ENCODE assay signal across 19 cellular contexts in genomic region chr2:102013200-102014040, GRCh38. TPM values are rescaled to one million over a fixed set of nuclear protein-coding genes. Genes with fewer than 3 reads are reported as not detected.
DNase-seq lines count a peak whose midpoint lies in the region; ATAC-seq and TF ChIP-seq lines count a peak whose summit lies in the region.
"Had no signal": no experiment of that assay in that cellular context is flagged by ENCODE, and none has a peak within 500 bp of the region (broad histone marks: within the 10 kb centered on the region; RNA-seq: fewer than 3 reads in every experiment).

No MANE protein-coding gene starts in this region.

- H3K27me3 Mint-ChIP-seq in natural killer cell treated with Interleukin-12 subunit alpha and Interleukin-12 subunit beta and Interleukin-15 and Interleukin-18, amount 100 ng/mL, for 72 hours: peaks cover 25 to 31% of the 10 kb centered on the region in 2 donors
- H3K27me3 Mint-ChIP-seq in natural killer cell (ENCODE audit: low read depth in 2 of 2): peaks cover 34 to 52% of the 10 kb centered on the region in 2 donors
- no peaks in the 10 kb centered on the region for H3K27me3 Mint-ChIP-seq in dendritic cell treated with granulocyte-macrophage colony-stimulating factor and Interleukin-4, amounts not matched to agents 40 ng/mL and 50 ng/mL, for 4 days
- peaks cover 5% of the 10 kb centered on the region for H3K27me3 Mint-ChIP-seq in stimulated activated naive CD8-positive, alpha-beta T cell treated with anti-CD3 and anti-CD28 coated beads, Interleukin-15, Interleukin-2, amounts not matched to agents 100 ng/mL and 50 ng/mL, for 24 hours

- peak; percentile 51 to 57 for ATAC-seq in natural killer cell treated with Interleukin-12 subunit alpha and Interleukin-12 subunit beta and Interleukin-15 and Interleukin-18, amount 100 ng/mL, for 72 hours
- ATAC-seq in natural killer cell (no peak), GM18498 (IDR thresholded peaks at IDR 0.05; ENCODE audit: unreplicated experiment) (no peak), GM19397 (IDR thresholded peaks at IDR 0.05; ENCODE audit: unreplicated experiment) (no peak)
- ATAC-seq: esophagus mucosa had no signal

- H3K36me3 Mint-ChIP-seq in natural killer cell treated with Interleukin-12 subunit alpha and Interleukin-12 subunit beta and Interleukin-15 and Interleukin-18, amount 100 ng/mL, for 72 hours: peaks cover 6% of the 10 kb centered on the region
- H3K36me3 Mint-ChIP-seq in natural killer cell: peaks cover 7% of the 10 kb centered on the region
- H3K36me3 Mint-ChIP-seq in dendritic cell treated with granulocyte-macrophage colony-stimulating factor and Interleukin-4, amounts not matched to agents 40 ng/mL and 50 ng/mL, for 4 days (ENCODE audit: low read depth): peaks cover 80% of the 10 kb centered on the region
- peaks cover 3% of the 10 kb centered on the region for H3K36me3 Mint-ChIP-seq in stimulated activated naive CD8-positive, alpha-beta T cell treated with anti-CD3 and anti-CD28 coated beads, Interleukin-15, Interleukin-2, amounts not matched to agents 100 ng/mL and 50 ng/mL, for 24 hours (ENCODE audit: low read depth)

- intact Hi-C loops in natural killer cell (cut with micrococcal nuclease): loop anchor here (1.0 kb wide), 1 partner anchor 167 kb away; no protein-coding TSS in a partner anchor
- intact Hi-C loops in dendritic cell treated with granulocyte-macrophage colony-stimulating factor and Interleukin-4, amounts not matched to agents 40 ng/mL and 50 ng/mL, for 4 days (cut with micrococcal nuclease): no loop called here

- H3K9me3 Mint-ChIP-seq in natural killer cell treated with Interleukin-12 subunit alpha and Interleukin-12 subunit beta and Interleukin-15 and Interleukin-18, amount 100 ng/mL, for 72 hours: no peaks in the 10 kb centered on the region
- H3K9me3 Mint-ChIP-seq in natural killer cell: peaks cover 0 to 2% of the 10 kb centered on the region in 2 donors
- no peaks in the 10 kb centered on the region for H3K9me3 Mint-ChIP-seq in dendritic cell treated with granulocyte-macrophage colony-stimulating factor and Interleukin-4, amounts not matched to agents 40 ng/mL and 50 ng/mL, for 4 days
- H3K9me3 Mint-ChIP-seq in stimulated activated naive CD8-positive, alpha-beta T cell treated with anti-CD3 and anti-CD28 coated beads, Interleukin-15, Interleukin-2, amounts not matched to agents 100 ng/mL and 50 ng/mL, for 24 hours: peaks cover 9% of the 10 kb centered on the region

- TF ChIP-seq CTCF in natural killer cell (IDR thresholded peaks at IDR 0.05): no peak

- DNase-seq in natural killer cell treated with Interleukin-12 subunit alpha and Interleukin-12 subunit beta and Interleukin-15 and Interleukin-18, amount 100 ng/mL, for 72 hours (ENCODE audit: low spot score): no peak
- no peak for DNase-seq in natural killer cell
- peak; percentile 18 for DNase-seq in RPMI7951 (ENCODE audit: low read depth)
- DNase-seq: activated effector memory CD4-positive, alpha-beta T cell treated with Interleukin-2 at 50 U/mL for 16 hours; cerebellar nuclear complex; DMS79; effector CD8-positive, alpha-beta T cell; glutamatergic neuron; left ventricle myocardium inferior; NCI-H526; SHP77; spleen; stimulated activated naive CD4-positive, alpha-beta T cell; transverse colon had no signal

- H3K4me3 Mint-ChIP-seq in natural killer cell treated with Interleukin-12 subunit alpha and Interleukin-12 subunit beta and Interleukin-15 and Interleukin-18, amount 100 ng/mL, for 72 hours: no peak overlapping the region
- no peak overlapping the region for H3K4me3 Mint-ChIP-seq in natural killer cell
- H3K4me3 Mint-ChIP-seq in dendritic cell treated with granulocyte-macrophage colony-stimulating factor and Interleukin-4, amounts not matched to agents 40 ng/mL and 50 ng/mL, for 4 days: no peak overlapping the region
- no peak overlapping the region for H3K4me3 Mint-ChIP-seq in stimulated activated naive CD8-positive, alpha-beta T cell treated with anti-CD3 and anti-CD28 coated beads, Interleukin-15, Interleukin-2, amounts not matched to agents 100 ng/mL and 50 ng/mL, for 24 hours

- H3K27ac Mint-ChIP-seq in natural killer cell treated with Interleukin-12 subunit alpha and Interleukin-12 subunit beta and Interleukin-15 and Interleukin-18, amount 100 ng/mL, for 72 hours: no peak overlapping the region
- no peak overlapping the region for H3K27ac Mint-ChIP-seq in natural killer cell
- H3K27ac Mint-ChIP-seq in dendritic cell treated with granulocyte-macrophage colony-stimulating factor and Interleukin-4, amounts not matched to agents 40 ng/mL and 50 ng/mL, for 4 days: peak overlapping the region; percentile 65
- peak overlapping the region; percentile 59 for H3K27ac Mint-ChIP-seq in stimulated activated naive CD8-positive, alpha-beta T cell treated with anti-CD3 and anti-CD28 coated beads, Interleukin-15, Interleukin-2, amounts not matched to agents 100 ng/mL and 50 ng/mL, for 24 hours

- peaks cover 9 to 10% of the 10 kb centered on the region in 2 donors for H3K4me1 Mint-ChIP-seq in natural killer cell treated with Interleukin-12 subunit alpha and Interleukin-12 subunit beta and Interleukin-15 and Interleukin-18, amount 100 ng/mL, for 72 hours (ENCODE audit: low read depth in 2 of 2)
- no peaks in the 10 kb centered on the region for H3K4me1 Mint-ChIP-seq in natural killer cell
- peaks cover 43% of the 10 kb centered on the region for H3K4me1 Mint-ChIP-seq in dendritic cell treated with granulocyte-macrophage colony-stimulating factor and Interleukin-4, amounts not matched to agents 40 ng/mL and 50 ng/mL, for 4 days (ENCODE audit: low read depth)
- peaks cover 41% of the 10 kb centered on the region for H3K4me1 Mint-ChIP-seq in stimulated activated naive CD8-positive, alpha-beta T cell treated with anti-CD3 and anti-CD28 coated beads, Interleukin-15, Interleukin-2, amounts not matched to agents 100 ng/mL and 50 ng/mL, for 24 hours (ENCODE audit: low read depth)

RNA-seq across cellular contexts. Expression of gene IL1R2, which starts 21.7 kb away (rescaled TPM):
- not detected for total RNA-seq in natural killer cell treated with Interleukin-12 subunit alpha and Interleukin-12 subunit beta and Interleukin-15 and Interleukin-18, amount 100 ng/mL, for 72 hours
- total RNA-seq in natural killer cell: 1 to 10 TPM in 1 of 3 donors, under 1 TPM in 1, not detected in 1; 0.66 to 5.7 TPM
- total RNA-seq in RPMI7951 (2014; rRNA removed; shearing (Covaris generic)): 3.0 and 4.3 TPM in 2 replicates

Comparison
In these comparisons a context has a peak if more than half of its experiments do, and no peak if none do; other contexts are left out.
1. ATAC-seq: peak in natural killer cell treated with Interleukin-12 subunit alpha and Interleukin-12 subunit beta and Interleukin-15 and Interleukin-18, amount 100 ng/mL, for 72 hours (2 of 2); none in natural killer cell (0 of 3), GM18498 (single experiment) and GM19397 (single experiment).
2. H3K27ac Mint-ChIP-seq: peak in dendritic cell treated with granulocyte-macrophage colony-stimulating factor and Interleukin-4, amounts not matched to agents 40 ng/mL and 50 ng/mL, for 4 days (single experiment) and stimulated activated naive CD8-positive, alpha-beta T cell treated with anti-CD3 and anti-CD28 coated beads, Interleukin-15, Interleukin-2, amounts not matched to agents 100 ng/mL and 50 ng/mL, for 24 hours (single experiment); none in natural killer cell treated with Interleukin-12 subunit alpha and Interleukin-12 subunit beta and Interleukin-15 and Interleukin-18, amount 100 ng/mL, for 72 hours (0 of 2) and natural killer cell (0 of 2).